3 cellular contexts compared by ENCODE assay signal in the genomic region with DNA sequence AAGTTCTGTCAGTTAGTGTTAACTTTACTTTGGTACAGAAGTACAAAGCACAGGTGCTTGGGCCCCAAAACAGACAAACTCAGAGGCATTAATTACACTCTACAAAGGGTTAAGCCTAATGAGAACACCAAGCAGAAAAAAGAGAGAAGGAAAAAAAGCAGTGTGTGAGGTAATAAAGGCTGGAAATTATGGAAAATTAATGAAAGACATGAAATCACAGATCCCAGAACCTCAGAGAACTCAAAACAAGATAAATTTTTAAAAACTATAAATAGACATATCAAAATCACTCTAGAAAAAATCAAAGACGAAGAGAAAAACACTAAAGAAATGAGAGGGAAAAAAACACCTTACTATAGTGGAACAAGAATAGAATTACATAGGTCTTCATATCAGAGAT.
"Had no signal": no experiment of that assay in that cellular context is flagged by ENCODE, and none has a peak within 500 bp of the region (broad histone marks: within the 10 kb centered on the region; RNA-seq: fewer than 3 reads in every experiment).

No MANE protein-coding gene starts in this region.

- H3K4me3 ChIP-seq: GM12878 had no signal

- DNase-seq: GDM1, GF-D8 had no signal
